1 cellular context compared by ENCODE assay signal in genomic region chr7:151250181-151251095, GRCh38.
TF ChIP-seq lines count a peak whose summit lies in the region.

No MANE protein-coding gene starts in this region.

TF ChIP-seq in IMR-90, 13 proteins besides CTCF, POLR2A, EP300 and RAD21 (continued from another document):
- TF ChIP-seq FOS (IDR thresholded peaks at IDR 0.05; ENCODE audit: low read depth, low read length) (no peak), MXI1 (IDR thresholded peaks at IDR 0.05; ENCODE audit: borderline replicate concordance, low read depth, low read length) (no peak), MAFK (IDR thresholded peaks at IDR 0.05; ENCODE audit: low read depth, low read length) (no peak), BHLHE40 (IDR thresholded peaks at IDR 0.05; ENCODE audit: low read depth, low read length) (no peak), ELK1 (IDR thresholded peaks at IDR 0.05; ENCODE audit: borderline replicate concordance, low read depth, low read length) (no peak), CEBPB (IDR thresholded peaks at IDR 0.05; ENCODE audit: low read depth, low read length) (no peak), CHD1 (IDR thresholded peaks at IDR 0.05; ENCODE audit: low read depth, low read length) (no peak)
TF ChIP-seq in IMR-90: peak in this region for 0.
